24 cellular contexts compared by ENCODE assay signal in genomic region chr2:107383706-107384105, GRCh38.
DNase-seq lines count a peak whose midpoint lies in the region; TF ChIP-seq lines count a peak whose summit lies in the region.
"Had no signal": no experiment of that assay in that cellular context is flagged by ENCODE, and none has a peak within 500 bp of the region (broad histone marks: within the 10 kb centered on the region; RNA-seq: fewer than 3 reads in every experiment).

No MANE protein-coding gene starts in this region.

- H3K9me3 Mint-ChIP-seq in brain (peaks cover 0 to 8% (median 5%) of the 10 kb centered on the region in 5 experiments), mesothelial cell of epicardium (peaks cover 17% of the 10 kb centered on the region)
- H3K9me3 Mint-ChIP-seq: CD8-positive, alpha-beta T cell had no signal

- no peak overlapping the region for H3K4me3 ChIP-seq in Karpas-422 (ENCODE audit: low read length)
- H3K4me3 ChIP-seq: SK-N-MC had no signal

- H3K27me3 Mint-ChIP-seq in brain (no peaks in the 10 kb centered on the region), mesothelial cell of epicardium (ENCODE audit: low read depth) (no peaks in the 10 kb centered on the region)

- H3K9me3 ChIP-seq in Karpas-422 (ENCODE audit: low read length), result no peaks in the 10 kb centered on the region

- peak overlapping the region; percentile 12; the same call in 1 of the 2 replicates for H2AFZ ChIP-seq in Karpas-422 (ENCODE audit: low read length)

- no peak for TF ChIP-seq CTCF in brain (conservative IDR thresholded peaks at IDR 0.05)
- TF ChIP-seq CTCF in mesothelial cell of epicardium (IDR thresholded peaks at IDR 0.05; ENCODE audit: unreplicated experiment), result no peak

- no peaks in the 10 kb centered on the region for H4K20me1 ChIP-seq in Karpas-422 (ENCODE audit: insufficient read depth, low read depth, low read length)

- H3K36me3 Mint-ChIP-seq in brain (no peaks in the 10 kb centered on the region), mesothelial cell of epicardium (no peaks in the 10 kb centered on the region)
- H3K36me3 Mint-ChIP-seq: CD8-positive, alpha-beta T cell had no signal

- H3K79me2 ChIP-seq in Karpas-422 (ENCODE audit: low read length), result no peaks in the 10 kb centered on the region

- H3K4me3 Mint-ChIP-seq in brain, result no peak overlapping the region
- no peak overlapping the region for H3K4me3 Mint-ChIP-seq in mesothelial cell of epicardium
- H3K4me3 Mint-ChIP-seq: CD8-positive, alpha-beta T cell had no signal

- no peak overlapping the region for H3K4me2 ChIP-seq in Karpas-422 (ENCODE audit: low read depth, low read length, poor library complexity, severe bottlenecking)

- no peaks in the 10 kb centered on the region for H3K9me2 ChIP-seq in Karpas-422 (replicated peaks; ENCODE audit: insufficient read depth, low read length)

- H3K27ac ChIP-seq in Karpas-422 (ENCODE audit: low read length), result no peak overlapping the region
- H3K27ac ChIP-seq: C4-2B, HL-60, RWPE1, SK-N-MC had no signal

- peaks cover 13% of the 10 kb centered on the region for H3K4me1 ChIP-seq in Karpas-422 (ENCODE audit: low read length)

- no peaks in the 10 kb centered on the region for H3K27me3 ChIP-seq in Karpas-422 (ENCODE audit: low read length)

- H3K4me1 Mint-ChIP-seq in brain, result peaks cover 46% of the 10 kb centered on the region
- H3K4me1 Mint-ChIP-seq in mesothelial cell of epicardium, result no peaks in the 10 kb centered on the region

- no peak overlapping the region for H3K9ac ChIP-seq in Karpas-422 (ENCODE audit: low read length)

- DNase-seq in Ammon's horn (ENCODE audit: low spot score) (peak; percentile 32), Karpas-422 (no peak), occipital lobe (lab: John Stamatoyannopoulos, UW) (peak; percentile 46), mesothelial cell of epicardium (ENCODE audit: low spot score in 2 of 2, unreplicated experiment in 2 of 2) (no peak), GF-D8 (lab: John Stamatoyannopoulos, UW) (no peak), cerebellar nuclear complex (lab: John Stamatoyannopoulos, UW) (no peak), A172 (ENCODE audit: low spot score) (no peak)
- DNase-seq: AML-193; CD8-positive, alpha-beta T cell; DMS153; Kasumi-1; MV-4-11; NCI-H1105; NCI-H146; NCI-H1930; NCI-H2107; NCI-H446 treated with DMSO at 0.1 percent for 48 hours; NCI-H526 treated with DMSO at 0.1 percent for 48 hours; SHP77 had no signal

- H3K27ac Mint-ChIP-seq in brain, result peak overlapping the region in 3 of 5 experiments; percentile 16 to 61 (median 56)
- H3K27ac Mint-ChIP-seq in mesothelial cell of epicardium, result no peak overlapping the region
- H3K27ac Mint-ChIP-seq: CD8-positive, alpha-beta T cell had no signal

- no peaks in the 10 kb centered on the region for H3K36me3 ChIP-seq in Karpas-422 (ENCODE audit: insufficient read depth, low read length)

Comparison
In these comparisons a context has a peak if more than half of its experiments do, and no peak if none do; other contexts are left out.
1. DNase-seq: peak in Ammon's horn (single experiment) and occipital lobe (single experiment); none in Karpas-422 (single experiment), mesothelial cell of epicardium (0 of 2), GF-D8 (single experiment), cerebellar nuclear complex (0 of 2) and A172 (single experiment).